In genomic region chr3:46113608-46114007, GRCh38 we compare ENCODE assay signal across 23 cellular contexts.
DNase-seq lines count a peak whose midpoint lies in the region; ATAC-seq, FAIRE-seq and TF ChIP-seq lines count a peak whose summit lies in the region.
"Had no signal": no experiment of that assay in that cellular context is flagged by ENCODE, and none has a peak within 500 bp of the region (broad histone marks: within the 10 kb centered on the region; RNA-seq: fewer than 3 reads in every experiment).

No MANE protein-coding gene starts in this region.

- no peak for TF ChIP-seq EP300 in esophagus muscularis mucosa (IDR thresholded peaks at IDR 0.05)

- no peak overlapping the region for H2AFZ ChIP-seq in smooth muscle cell (ENCODE audit: low read depth)
- H2AFZ ChIP-seq: neural progenitor cell had no signal

- TF ChIP-seq CTCF in Calu3 (IDR thresholded peaks at IDR 0.05; ENCODE audit: unreplicated experiment) (no peak), esophagus muscularis mucosa (IDR thresholded peaks at IDR 0.05) (no peak), smooth muscle cell (IDR thresholded peaks at IDR 0.05; ENCODE audit: borderline replicate concordance, insufficient read depth, poor library complexity, severe bottlenecking) (no peak), thyroid gland (IDR thresholded peaks at IDR 0.05) (no peak)

- H3K27ac ChIP-seq in esophagus muscularis mucosa (replicated peaks in 1 of 4) (peak overlapping the region in 3 of 4 donors; percentile 4 to 42 (median 13)), smooth muscle cell (ENCODE audit: low read depth) (peak overlapping the region; percentile 70), thyroid gland (no peak overlapping the region)
- H3K27ac ChIP-seq: adrenal gland, neural progenitor cell, WERI-Rb-1 had no signal

- BruUV-seq in Calu3 (replicated peaks; lab: Mats Ljungman, UMichigan), result no TSS peak

- CTCF ChIA-PET in Calu3 (lab: Charles Lee), result no interaction called here

- peaks cover 69% of the 10 kb centered on the region for H3K4me1 Mint-ChIP-seq in Calu3 (ENCODE audit: low read depth, unreplicated experiment)
- H3K4me1 Mint-ChIP-seq: neural progenitor cell had no signal

- no peaks in the 10 kb centered on the region for H3K27me3 Mint-ChIP-seq in Calu3 (ENCODE audit: unreplicated experiment)
- H3K27me3 Mint-ChIP-seq: activated T-helper 17 cell treated with anti-CD3 and anti-CD28 coated beads, Interleukin-2, amount 50 U/mL, for 72 hours; stimulated activated naive CD8-positive, alpha-beta T cell treated with anti-CD3 and anti-CD28 coated beads, Interleukin-15, Interleukin-2, amounts not matched to agents 100 ng/mL and 50 ng/mL, for 24 hours had no signal

- H3K9me3 ChIP-seq in esophagus muscularis mucosa (no peaks in the 10 kb centered on the region), smooth muscle cell (replicated peaks; ENCODE audit: low read depth) (no peaks in the 10 kb centered on the region), thyroid gland (no peaks in the 10 kb centered on the region)
- H3K9me3 ChIP-seq: adrenal gland had no signal

- no peaks in the 10 kb centered on the region for H3K79me2 ChIP-seq in smooth muscle cell (ENCODE audit: low read depth)

- no peak overlapping the region for H3K9ac ChIP-seq in smooth muscle cell (ENCODE audit: low read depth)
- H3K9ac ChIP-seq: neural progenitor cell had no signal

- 92% methylated on average over 4 of the region's 4 CpGs for WGBS in esophagus muscularis mucosa
- WGBS in smooth muscle cell (ENCODE audit: low lambda C conversion rate), result 96% methylated on average over 4 of the region's 4 CpGs
- 99 to 100% methylated on average over 4 of the region's 4 CpGs for WGBS in thyroid gland, 2 donors

- intact Hi-C loops in Calu3 (cut with micrococcal nuclease; ENCODE audit: unreplicated experiment) (loop anchor here (1.0 to 5.0 kb wide), 2 partner anchors 49 to 95 kb away; partner anchors contain the start of gene CCR1), esophagus muscularis mucosa (cut with DNase I) (no loop called here), thyroid gland (cut with DNase I) (no loop called here)

- H3K4me2 ChIP-seq in smooth muscle cell, result no peak overlapping the region
- H3K4me2 ChIP-seq: neural progenitor cell had no signal

- DNase-seq in Calu3 (no peak), RPMI7951 (ENCODE audit: low read depth) (peak; percentile 53), esophagus muscularis mucosa (ENCODE audit: extremely low spot score) (no peak), smooth muscle cell (lab: John Stamatoyannopoulos, UW; ENCODE audit: unreplicated experiment) (no peak), GM12892 (ENCODE audit: insufficient read length) (no peak), thyroid gland (no peak)
- DNase-seq in activated CD4-positive, alpha-beta T cell treated with anti-CD3 and anti-CD28 coated beads, Interleukin-2, amount 50 U/mL, for 1 hour, result no peak
- DNase-seq: activated CD8-positive, alpha-beta memory T cell treated with anti-CD3 and anti-CD28 coated beads for 24 hours; adrenal gland; central memory CD4-positive, alpha-beta T cell; effector CD8-positive, alpha-beta T cell; head of caudate nucleus; NCI-H1105 treated with DMSO at 0.1 percent for 48 hours; NCI-H524; retina; WERI-Rb-1 had no signal

- peak overlapping the region; percentile 97 for H3K27ac Mint-ChIP-seq in Calu3 (ENCODE audit: unreplicated experiment)
- H3K27ac Mint-ChIP-seq: activated T-helper 17 cell treated with anti-CD3 and anti-CD28 coated beads, Interleukin-2, amount 50 U/mL, for 72 hours; mesothelial cell of epicardium; neural progenitor cell; stimulated activated naive CD8-positive, alpha-beta T cell treated with anti-CD3 and anti-CD28 coated beads, Interleukin-15, Interleukin-2, amounts not matched to agents 100 ng/mL and 50 ng/mL, for 24 hours had no signal

- H3K27me3 ChIP-seq in esophagus muscularis mucosa (no peaks in the 10 kb centered on the region), smooth muscle cell (ENCODE audit: low read depth) (no peaks in the 10 kb centered on the region), thyroid gland (no peaks in the 10 kb centered on the region)
- H3K27me3 ChIP-seq: adrenal gland, neural progenitor cell had no signal

- H4K20me1 ChIP-seq in smooth muscle cell (ENCODE audit: low read depth), result no peaks in the 10 kb centered on the region

- no peaks in the 10 kb centered on the region for H3K9me3 Mint-ChIP-seq in Calu3 (ENCODE audit: low read depth, unreplicated experiment)
- H3K9me3 Mint-ChIP-seq: neural progenitor cell had no signal

- TF ChIP-seq POLR2A in esophagus muscularis mucosa (IDR thresholded peaks at IDR 0.05; ENCODE audit: low read depth) (no peak), GM12892 (IDR thresholded peaks at IDR 0.05; ENCODE audit: low read depth, low read length) (no peak), thyroid gland (IDR thresholded peaks at IDR 0.05) (no peak)

- H3K4me1 ChIP-seq in esophagus muscularis mucosa, result peaks cover 3 to 16% (median 10%) of the 10 kb centered on the region in 4 donors
- no peaks in the 10 kb centered on the region for H3K4me1 ChIP-seq in smooth muscle cell (ENCODE audit: low read depth)
- peaks cover 0 to 8% of the 10 kb centered on the region in 2 donors for H3K4me1 ChIP-seq in thyroid gland

- H3K4me3 Mint-ChIP-seq in Calu3 (ENCODE audit: low read depth, unreplicated experiment), result peak overlapping the region; percentile 8
- H3K4me3 Mint-ChIP-seq: activated T-helper 17 cell treated with anti-CD3 and anti-CD28 coated beads, Interleukin-2, amount 50 U/mL, for 72 hours; mesothelial cell of epicardium; neural progenitor cell; stimulated activated naive CD8-positive, alpha-beta T cell treated with anti-CD3 and anti-CD28 coated beads, Interleukin-15, Interleukin-2, amounts not matched to agents 100 ng/mL and 50 ng/mL, for 24 hours had no signal

- H3F3A ChIP-seq in smooth muscle cell (ENCODE audit: low read depth), result peaks cover 6% of the 10 kb centered on the region

- no peaks in the 10 kb centered on the region for H3K36me3 ChIP-seq in esophagus muscularis mucosa
- H3K36me3 ChIP-seq in smooth muscle cell (ENCODE audit: low read depth), result no peaks in the 10 kb centered on the region
- H3K36me3 ChIP-seq in thyroid gland, result no peaks in the 10 kb centered on the region
- H3K36me3 ChIP-seq: adrenal gland, neural progenitor cell, WERI-Rb-1 had no signal

- no peak for ATAC-seq in HG03095 (IDR thresholded peaks at IDR 0.05; ENCODE audit: unreplicated experiment)
- ATAC-seq: activated T-helper 17 cell treated with anti-CD3 and anti-CD28 coated beads, Interleukin-2, amount 50 U/mL, for 72 hours; HCT116 had no signal

- FAIRE-seq in GM12892 (lab: Jason Lieb, UNC), result no peak
- FAIRE-seq: D721Med had no signal

- peaks cover 23% of the 10 kb centered on the region for H3K36me3 Mint-ChIP-seq in Calu3 (ENCODE audit: insufficient read depth, unreplicated experiment)
- H3K36me3 Mint-ChIP-seq: mesothelial cell of epicardium, neural progenitor cell had no signal

- H3K4me3 ChIP-seq in esophagus muscularis mucosa (no peak overlapping the region), smooth muscle cell (no peak overlapping the region), thyroid gland (replicated peaks in 1 of 3) (no peak overlapping the region)
- H3K4me3 ChIP-seq: adrenal gland, neural progenitor cell had no signal

Comparison
In these comparisons a context has a peak if more than half of its experiments do, and no peak if none do; other contexts are left out.
1. H3K27ac ChIP-seq: peak in esophagus muscularis mucosa (3 of 4) and smooth muscle cell (single experiment); none in thyroid gland (0 of 3).